In the genomic region with DNA sequence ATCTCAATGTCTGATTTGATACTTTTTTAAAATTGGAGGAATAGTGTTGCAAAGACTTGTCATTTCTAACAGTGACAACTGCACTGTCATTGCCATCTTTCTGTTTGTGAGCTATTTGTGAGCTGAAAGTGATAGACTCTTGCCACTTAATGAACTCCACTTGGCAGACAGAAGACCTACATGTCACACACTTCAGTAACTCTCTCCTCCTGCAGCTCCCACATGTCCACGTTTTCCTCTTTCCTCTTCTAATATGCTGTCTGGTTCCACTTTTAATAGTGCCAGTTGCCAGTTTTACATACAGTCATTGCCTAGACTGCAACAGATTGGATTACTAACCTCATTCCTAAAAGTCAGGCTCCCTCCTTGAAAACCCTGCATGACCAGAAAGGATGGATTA, we compare ENCODE assay signal across 30 cellular contexts.
"Had no signal": no experiment of that assay in that cellular context is flagged by ENCODE, and none has a peak within 500 bp of the region (broad histone marks: within the 10 kb centered on the region; RNA-seq: fewer than 3 reads in every experiment).

No MANE protein-coding gene starts in this region.

- H3K4me1 Mint-ChIP-seq: activated CD4-positive, alpha-beta T cell treated with anti-CD3 and anti-CD28 coated beads, Interleukin-2, amount 10 ng/mL, durations not matched to agents 7 days and 5 days; activated naive CD4-positive, alpha-beta T cell treated with anti-CD3 and anti-CD28 coated beads, Interleukin-2, amount 50 U/mL, for 24 hours; activated naive CD8-positive, alpha-beta T cell treated with anti-CD3 and anti-CD28 coated beads, Interleukin-2, amount 50 U/mL, for 24 hours; activated T-helper 17 cell treated with anti-CD3 and anti-CD28 coated beads, Interleukin-2, amount 50 U/mL, for 72 hours; natural killer cell had no signal

- H3K4me3 Mint-ChIP-seq: activated CD4-positive, alpha-beta T cell treated with anti-CD3 and anti-CD28 coated beads, Interleukin-2, amount 10 ng/mL, durations not matched to agents 7 days and 5 days; activated CD8-positive, alpha-beta T cell treated with anti-CD3 and anti-CD28 coated beads for 36 hours; activated naive CD4-positive, alpha-beta T cell treated with anti-CD3 and anti-CD28 coated beads, Interleukin-2, amount 50 U/mL, for 24 hours; activated naive CD8-positive, alpha-beta T cell treated with anti-CD3 and anti-CD28 coated beads, Interleukin-2, amount 50 U/mL, for 24 hours; activated T-cell treated with anti-CD3 and anti-CD28 coated beads, Interleukin-2, amount 50 U/mL, for 4 hours; activated T-helper 17 cell treated with anti-CD3 and anti-CD28 coated beads, Interleukin-2, amount 50 U/mL, for 72 hours; dendritic cell treated with granulocyte-macrophage colony-stimulating factor and Interleukin-4, amounts not matched to agents 40 ng/mL and 50 ng/mL, for 4 days; natural killer cell; WTC11 had no signal

- H3K9me3 Mint-ChIP-seq: activated CD4-positive, alpha-beta T cell treated with anti-CD3 and anti-CD28 coated beads, Interleukin-2, amount 10 ng/mL, durations not matched to agents 7 days and 5 days; activated CD8-positive, alpha-beta T cell treated with anti-CD3 and anti-CD28 coated beads for 36 hours; activated naive CD4-positive, alpha-beta T cell treated with anti-CD3 and anti-CD28 coated beads, Interleukin-2, amount 50 U/mL, for 24 hours; activated naive CD8-positive, alpha-beta T cell treated with anti-CD3 and anti-CD28 coated beads, Interleukin-2, amount 50 U/mL, for 24 hours; activated T-cell treated with anti-CD3 and anti-CD28 coated beads, Interleukin-2, amount 50 U/mL, for 4 hours; activated T-helper 17 cell treated with anti-CD3 and anti-CD28 coated beads, Interleukin-2, amount 50 U/mL, for 72 hours; dendritic cell treated with granulocyte-macrophage colony-stimulating factor and Interleukin-4, amounts not matched to agents 40 ng/mL and 50 ng/mL, for 4 days; natural killer cell had no signal

- H3K27me3 ChIP-seq: esophagus squamous epithelium, gastrocnemius medialis, testis, transverse colon had no signal

- H3K27ac ChIP-seq: epithelial cell of prostate, esophagus squamous epithelium, gastrocnemius medialis, lower lobe of right lung, skin epidermis, testis, transverse colon had no signal

- H3K4me1 ChIP-seq: esophagus squamous epithelium, gastrocnemius medialis, lower lobe of right lung, testis, transverse colon had no signal

- H3K4me3 ChIP-seq: esophagus squamous epithelium, gastrocnemius medialis, lower lobe of right lung, skin epidermis, testis, transverse colon had no signal

- H3K36me3 ChIP-seq: esophagus squamous epithelium, gastrocnemius medialis, lower lobe of right lung, transverse colon had no signal

- FAIRE-seq: endometrium, keratinocyte had no signal

- DNase-seq: activated CD4-positive, alpha-beta T cell treated with anti-CD3 and anti-CD28 coated beads for 1 hour; activated CD4-positive, alpha-beta T cell treated with anti-CD3 and anti-CD28 coated beads, Interleukin-2, amount 10 ng/mL, durations not matched to agents 7 days and 5 days; activated CD8-positive, alpha-beta T cell treated with anti-CD3 and anti-CD28 coated beads for 36 hours; activated naive CD8-positive, alpha-beta T cell treated with anti-CD3 and anti-CD28 coated beads, Interleukin-2, amount 50 U/mL, for 24 hours; activated T-cell treated with anti-CD3 and anti-CD28 coated beads, Interleukin-2, amount 50 U/mL, for 4 hours; amygdala; central memory CD4-positive, alpha-beta T cell; effector CD4-positive, alpha-beta T cell; esophagus squamous epithelium; gastrocnemius medialis; hippocampal formation; left colon; lower lobe of right lung; mesenchymal stem cell; natural killer cell; stimulated activated CD4-positive, alpha-beta T cell treated with anti-CD3 and anti-CD28 coated beads, Interleukin-12 subunit alpha, Interleukin-12 subunit beta, amount 100 ng/mL, for 4 hours; stimulated activated CD4-positive, alpha-beta T cell treated with anti-CD3 and anti-CD28 coated beads, Interleukin-4, amount 100 ng/mL, for 1 hour; stimulated activated naive CD8-positive, alpha-beta T cell treated with anti-CD3 and anti-CD28 coated beads, Interleukin-15, Interleukin-2, amounts not matched to agents 100 U/mL and 50 U/mL, for 24 hours; T-helper 2 cell; testis; transverse colon had no signal

- H3K9me3 ChIP-seq: esophagus squamous epithelium, gastrocnemius medialis, lower lobe of right lung, testis, transverse colon had no signal

- ATAC-seq: activated CD8-positive, alpha-beta T cell treated with anti-CD3 and anti-CD28 coated beads for 36 hours; activated naive CD8-positive, alpha-beta T cell treated with anti-CD3 and anti-CD28 coated beads, Interleukin-2, amount 50 U/mL, for 24 hours; activated T-cell treated with anti-CD3 and anti-CD28 coated beads, Interleukin-2, amount 50 U/mL, for 4 hours; activated T-helper 17 cell treated with anti-CD3 and anti-CD28 coated beads, Interleukin-2, amount 50 U/mL, for 72 hours; gastrocnemius medialis; left colon; lower lobe of right lung; natural killer cell; sciatic nerve; stimulated activated naive CD8-positive, alpha-beta T cell treated with anti-CD3 and anti-CD28 coated beads, Interleukin-15, Interleukin-2, amounts not matched to agents 100 U/mL and 50 U/mL, for 24 hours; WTC11 had no signal

- H3K27ac Mint-ChIP-seq: activated CD4-positive, alpha-beta T cell treated with anti-CD3 and anti-CD28 coated beads, Interleukin-2, amount 10 ng/mL, durations not matched to agents 7 days and 5 days; activated CD8-positive, alpha-beta T cell treated with anti-CD3 and anti-CD28 coated beads for 36 hours; activated naive CD8-positive, alpha-beta T cell treated with anti-CD3 and anti-CD28 coated beads, Interleukin-2, amount 50 U/mL, for 24 hours; activated T-helper 17 cell treated with anti-CD3 and anti-CD28 coated beads, Interleukin-2, amount 50 U/mL, for 72 hours; dendritic cell treated with granulocyte-macrophage colony-stimulating factor and Interleukin-4, amounts not matched to agents 40 ng/mL and 50 ng/mL, for 4 days; natural killer cell had no signal

- H3K27me3 Mint-ChIP-seq: activated naive CD4-positive, alpha-beta T cell treated with anti-CD3 and anti-CD28 coated beads, Interleukin-2, amount 50 U/mL, for 24 hours; activated naive CD8-positive, alpha-beta T cell treated with anti-CD3 and anti-CD28 coated beads, Interleukin-2, amount 50 U/mL, for 24 hours; dendritic cell treated with granulocyte-macrophage colony-stimulating factor and Interleukin-4, amounts not matched to agents 40 ng/mL and 50 ng/mL, for 4 days had no signal

- H3K36me3 Mint-ChIP-seq: activated naive CD4-positive, alpha-beta T cell treated with anti-CD3 and anti-CD28 coated beads, Interleukin-2, amount 50 U/mL, for 24 hours; natural killer cell had no signal
